Comparison of ENCODE assay signal across 12 cellular contexts in the genomic region with DNA sequence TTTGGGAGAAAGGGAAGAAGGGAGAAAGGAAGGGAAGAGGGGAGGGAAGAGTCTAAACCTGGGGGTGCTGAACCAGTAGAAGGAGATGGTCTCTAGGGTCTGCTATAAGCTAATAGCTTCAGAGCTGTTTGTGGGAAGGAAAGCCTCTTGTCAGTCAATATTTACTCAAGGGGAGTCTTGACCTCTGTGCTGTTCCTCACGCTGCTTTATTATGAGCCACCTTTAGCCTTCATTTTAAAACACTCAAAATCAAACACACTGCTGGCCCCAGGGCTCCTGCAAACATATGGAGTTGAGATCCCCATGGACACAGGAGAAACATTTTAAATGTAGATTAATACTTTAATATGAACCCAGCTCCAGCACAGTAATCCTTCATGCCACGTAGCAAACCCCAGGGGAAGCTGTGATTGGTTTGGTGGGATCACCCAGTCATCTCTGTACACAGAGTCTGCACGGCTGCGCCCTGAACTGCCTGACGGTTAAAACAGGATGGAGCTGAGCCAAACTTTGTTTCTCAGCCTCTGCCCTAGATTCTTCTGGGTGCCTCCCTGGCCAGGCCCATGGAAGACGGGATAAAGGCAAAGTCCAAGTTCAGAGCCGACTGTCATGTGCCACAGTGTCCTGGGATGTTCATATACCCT.
A peak's percentile ranks its signal among the peaks of the same experiment; 100 is the strongest.
DNase-seq lines count a peak whose midpoint lies in the region; ATAC-seq and TF ChIP-seq lines count a peak whose summit lies in the region.
"Had no signal": no experiment of that assay in that cellular context is flagged by ENCODE, and none has a peak within 500 bp of the region (broad histone marks: within the 10 kb centered on the region; RNA-seq: fewer than 3 reads in every experiment).

No MANE protein-coding gene starts in this region.

- DNase-seq in activated CD4-positive, alpha-beta T cell treated with anti-CD3 and anti-CD28 coated beads, Interleukin-2, amount 50 U/mL, for 48 hours, result peak; percentile 29 to 40
- no peak for DNase-seq in activated CD4-positive, alpha-beta T cell treated with anti-CD3 and anti-CD28 coated beads for 1 hour
- DNase-seq in NCI-H69 (lab: John Stamatoyannopoulos, UW) (peak; percentile 92), fibroblast of mammary gland (ENCODE audit: low read depth) (peak; percentile 78), NCI-H446 (lab: John Stamatoyannopoulos, UW) (no peak)
- DNase-seq in stimulated activated naive CD8-positive, alpha-beta T cell treated with anti-CD3 and anti-CD28 coated beads, Interleukin-15, Interleukin-2, amounts not matched to agents 100 U/mL and 50 U/mL, for 24 hours, result peak; percentile 8
- DNase-seq: amygdala; gastrocnemius medialis; naive thymus-derived CD8-positive, alpha-beta T cell; NCI-H774 had no signal

- ATAC-seq in stimulated activated naive CD8-positive, alpha-beta T cell treated with anti-CD3 and anti-CD28 coated beads, Interleukin-15, Interleukin-2, amounts not matched to agents 100 U/mL and 50 U/mL, for 24 hours, result no peak
- ATAC-seq in HG02610 (IDR thresholded peaks at IDR 0.05; ENCODE audit: unreplicated experiment) (no peak), GM18907 (IDR thresholded peaks at IDR 0.05; ENCODE audit: unreplicated experiment) (no peak)
- ATAC-seq: gastrocnemius medialis; naive thymus-derived CD8-positive, alpha-beta T cell had no signal

- TF ChIP-seq CTCF in fibroblast of mammary gland (conservative IDR thresholded peaks at IDR 0.05; ENCODE audit: control insufficient read depth, insufficient read depth, low read depth, low read length), result no peak

- H3K4me3 ChIP-seq in fibroblast of mammary gland (ENCODE audit: control insufficient read depth, low read depth, low read length), result no peak overlapping the region
- H3K4me3 ChIP-seq: gastrocnemius medialis had no signal

Comparison
In these comparisons a context has a peak if more than half of its experiments do, and no peak if none do; other contexts are left out.
1. DNase-seq: peak in activated CD4-positive, alpha-beta T cell treated with anti-CD3 and anti-CD28 coated beads, Interleukin-2, amount 50 U/mL, for 48 hours (2 of 2), NCI-H69 (single experiment), fibroblast of mammary gland (single experiment) and stimulated activated naive CD8-positive, alpha-beta T cell treated with anti-CD3 and anti-CD28 coated beads, Interleukin-15, Interleukin-2, amounts not matched to agents 100 U/mL and 50 U/mL, for 24 hours (single experiment); none in activated CD4-positive, alpha-beta T cell treated with anti-CD3 and anti-CD28 coated beads for 1 hour (single experiment) and NCI-H446 (0 of 2).